Comparison of ENCODE assay signal across 10 cellular contexts in genomic region chr5:19487484-19487883, GRCh38.
"Had no signal": no experiment of that assay in that cellular context is flagged by ENCODE, and none has a peak within 500 bp of the region (broad histone marks: within the 10 kb centered on the region; RNA-seq: fewer than 3 reads in every experiment).

No MANE protein-coding gene starts in this region.

- H3K4me3 ChIP-seq: GM23248, HAP-1 had no signal

- H3K9me3 ChIP-seq: HAP-1 had no signal

- H3K27ac ChIP-seq: GM23248, KMS-11 had no signal

- H2AFZ ChIP-seq: GM23248 had no signal

- DNase-seq: GM23248, GOT3, H7, HFFc6, Karpas-422, KBM-7 had no signal

- FAIRE-seq: HTR-8/SVneo had no signal

- H3K9ac ChIP-seq: GM23248, KMS-11 had no signal

- H3K36me3 ChIP-seq: HAP-1 had no signal

- H3K4me2 ChIP-seq: KMS-11 had no signal

- H3K4me1 ChIP-seq: HAP-1 had no signal

- ATAC-seq: HCT116 had no signal
